11 cellular contexts compared by ENCODE assay signal in the genomic region with DNA sequence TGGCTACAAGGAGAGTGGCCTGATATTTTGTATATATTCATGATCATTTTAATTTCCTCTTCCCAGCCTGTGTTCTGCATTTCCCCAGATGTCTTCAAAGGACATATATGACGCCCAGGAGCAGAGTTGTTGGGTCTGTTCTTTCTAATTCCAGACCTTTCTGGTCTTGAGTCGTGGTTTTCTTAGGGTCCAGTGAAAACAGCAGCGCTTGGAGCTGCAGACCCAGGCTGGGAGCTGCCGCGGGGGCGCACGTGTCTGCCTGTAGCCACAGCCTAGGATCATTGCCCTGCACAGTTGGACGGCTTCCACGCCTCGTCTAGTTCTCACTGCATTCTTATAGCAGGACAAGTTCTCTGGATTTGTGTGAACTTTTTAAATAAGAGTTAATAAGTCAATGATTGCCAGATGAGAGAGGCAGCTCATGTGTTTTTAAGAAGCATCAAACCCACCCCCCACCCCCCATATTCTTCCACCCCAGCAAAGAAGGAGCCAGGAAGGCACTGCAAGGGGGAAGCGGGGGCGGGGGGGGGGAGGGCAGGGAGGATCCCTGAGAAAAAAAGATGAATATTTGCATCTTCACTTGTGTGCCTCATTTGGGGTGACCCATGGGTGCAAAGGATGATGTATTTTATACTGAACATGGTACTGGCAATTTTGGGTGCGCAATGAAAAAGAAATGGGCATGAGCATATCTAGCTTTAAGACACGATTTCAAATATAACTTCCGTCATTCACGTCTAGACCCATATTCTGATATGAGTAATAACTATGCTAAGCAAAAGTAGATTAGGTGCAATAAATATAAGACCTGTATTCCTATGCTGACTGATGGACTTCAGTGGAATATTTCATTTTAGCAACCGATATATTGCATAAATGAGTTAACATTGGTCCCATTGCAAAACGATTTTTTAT.
DNase-seq lines count a peak whose midpoint lies in the region; ATAC-seq lines count a peak whose summit lies in the region.
"Had no signal": no experiment of that assay in that cellular context is flagged by ENCODE, and none has a peak within 500 bp of the region (broad histone marks: within the 10 kb centered on the region; RNA-seq: fewer than 3 reads in every experiment).

No MANE protein-coding gene starts in this region.

- DNase-seq in Caki2 (ENCODE audit: low read depth) = peak; percentile 58
- peak; percentile 72 for DNase-seq in NCI-H460 (ENCODE audit: extremely low read depth, low read depth)
- DNase-seq in fibroblast of the conjunctiva (ENCODE audit: low read depth) = peak; percentile 38
- peak; percentile 86 for DNase-seq in posterior vena cava (ENCODE audit: low spot score)
- DNase-seq in activated T-helper 2 cell treated with anti-CD3 and anti-CD28 coated beads, Interferon-gamma antibody, Interleukin-2, Interleukin-4, amounts not matched to agents 10 μg/mL and 5 μg/mL and 100 μg/mL, durations not matched to agents 14 hours and 24 hours and 36 hours (ENCODE audit: low spot score) = no peak
- DNase-seq in T-helper 2 cell = no peak
- DNase-seq: GF-D8, lower lobe of right lung had no signal

- no peaks in the 10 kb centered on the region for H3K9me3 Mint-ChIP-seq in activated T-helper 2 cell treated with anti-CD3 and anti-CD28 coated beads, Interferon-gamma antibody, Interleukin-2, Interleukin-4, amounts not matched to agents 10 μg/mL and 5 μg/mL and 100 μg/mL, durations not matched to agents 14 hours and 24 hours and 36 hours
- H3K9me3 Mint-ChIP-seq: central memory CD8-positive, alpha-beta T cell had no signal

- H3K27ac Mint-ChIP-seq in activated T-helper 2 cell treated with anti-CD3 and anti-CD28 coated beads, Interferon-gamma antibody, Interleukin-2, Interleukin-4, amounts not matched to agents 10 μg/mL and 5 μg/mL and 100 μg/mL, durations not matched to agents 14 hours and 24 hours and 36 hours = no peak overlapping the region

- no peaks in the 10 kb centered on the region for H3K4me1 Mint-ChIP-seq in activated T-helper 2 cell treated with anti-CD3 and anti-CD28 coated beads, Interferon-gamma antibody, Interleukin-2, Interleukin-4, amounts not matched to agents 10 μg/mL and 5 μg/mL and 100 μg/mL, durations not matched to agents 14 hours and 24 hours and 36 hours (ENCODE audit: low read depth)

- no peaks in the 10 kb centered on the region for H3K36me3 Mint-ChIP-seq in activated T-helper 2 cell treated with anti-CD3 and anti-CD28 coated beads, Interferon-gamma antibody, Interleukin-2, Interleukin-4, amounts not matched to agents 10 μg/mL and 5 μg/mL and 100 μg/mL, durations not matched to agents 14 hours and 24 hours and 36 hours (ENCODE audit: low read depth)

- in situ Hi-C loops in Caki2 (cut with HindIII; ENCODE audit: low pct_unique_long_range_greater_than_20kb, low sequenced_read_pairs) = no loop called here

- ATAC-seq in GM18861 (IDR thresholded peaks at IDR 0.05; ENCODE audit: unreplicated experiment) = no peak
- no peak for ATAC-seq in GM21737 (IDR thresholded peaks at IDR 0.05; ENCODE audit: unreplicated experiment)

- H3K4me3 Mint-ChIP-seq in activated T-helper 2 cell treated with anti-CD3 and anti-CD28 coated beads, Interferon-gamma antibody, Interleukin-2, Interleukin-4, amounts not matched to agents 10 μg/mL and 5 μg/mL and 100 μg/mL, durations not matched to agents 14 hours and 24 hours and 36 hours (ENCODE audit: low read depth) = no peak overlapping the region
- H3K4me3 Mint-ChIP-seq: central memory CD8-positive, alpha-beta T cell had no signal

- intact Hi-C loops in posterior vena cava (cut with DNase I) = no loop called here
- intact Hi-C loops in activated T-helper 2 cell treated with anti-CD3 and anti-CD28 coated beads, Interferon-gamma antibody, Interleukin-2, Interleukin-4, amounts not matched to agents 10 μg/mL and 5 μg/mL and 100 μg/mL, durations not matched to agents 14 hours and 24 hours and 36 hours (cut with micrococcal nuclease) = loop anchor here (2.0 to 5.0 kb wide), 2 partner anchors 161 to 345 kb away; a partner anchor contains a TSS

- H3K27me3 Mint-ChIP-seq in activated T-helper 2 cell treated with anti-CD3 and anti-CD28 coated beads, Interferon-gamma antibody, Interleukin-2, Interleukin-4, amounts not matched to agents 10 μg/mL and 5 μg/mL and 100 μg/mL, durations not matched to agents 14 hours and 24 hours and 36 hours (ENCODE audit: low read depth) = peaks cover 61% of the 10 kb centered on the region

Comparison
In these comparisons a context has a peak if more than half of its experiments do, and no peak if none do; other contexts are left out.
1. DNase-seq: peak in Caki2 (single experiment), NCI-H460 (single experiment), fibroblast of the conjunctiva (single experiment) and posterior vena cava (single experiment); none in activated T-helper 2 cell treated with anti-CD3 and anti-CD28 coated beads, Interferon-gamma antibody, Interleukin-2, Interleukin-4, amounts not matched to agents 10 μg/mL and 5 μg/mL and 100 μg/mL, durations not matched to agents 14 hours and 24 hours and 36 hours (single experiment) and T-helper 2 cell (0 of 5).